21 cellular contexts compared by ENCODE assay signal in the genomic region with DNA sequence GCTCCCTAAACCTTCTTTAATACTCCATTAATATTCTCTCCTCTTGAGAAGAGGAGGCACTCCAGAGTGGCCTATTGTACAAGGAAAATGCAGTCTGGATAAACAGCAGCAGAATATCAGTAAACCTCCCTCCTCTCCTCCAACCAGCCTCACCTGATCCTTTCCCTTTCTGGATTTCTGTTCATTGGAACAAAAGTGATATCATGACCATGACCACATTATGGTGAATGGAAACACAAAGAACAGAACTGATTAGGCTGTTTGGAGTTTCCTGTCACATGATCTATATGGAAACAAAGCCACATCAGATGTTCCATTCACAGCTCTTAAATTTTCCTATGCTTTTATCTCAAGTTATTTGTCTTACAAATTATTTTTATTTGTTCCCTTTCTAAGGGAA. TPM values are rescaled to one million over a fixed set of nuclear protein-coding genes. Genes with fewer than 3 reads are reported as not detected.
DNase-seq lines count a peak whose midpoint lies in the region; ATAC-seq and TF ChIP-seq lines count a peak whose summit lies in the region.
"Had no signal": no experiment of that assay in that cellular context is flagged by ENCODE, and none has a peak within 500 bp of the region (broad histone marks: within the 10 kb centered on the region; RNA-seq: fewer than 3 reads in every experiment).

No MANE protein-coding gene starts in this region.

- peak overlapping the region; percentile 49 for H3K27ac Mint-ChIP-seq in activated T-cell treated with anti-CD3 and anti-CD28 coated beads, Interleukin-2, amount 50 U/mL, for 72 hours
- peak overlapping the region; percentile 73 for H3K27ac Mint-ChIP-seq in activated naive CD8-positive, alpha-beta T cell treated with anti-CD3 and anti-CD28 coated beads for 36 hours
- H3K27ac Mint-ChIP-seq in osteocyte (ENCODE audit: unreplicated experiment): no peak overlapping the region
- H3K27ac Mint-ChIP-seq: effector memory CD8-positive, alpha-beta T cell had no signal

- H3K4me1 Mint-ChIP-seq in activated T-cell treated with anti-CD3 and anti-CD28 coated beads, Interleukin-2, amount 50 U/mL, for 72 hours (ENCODE audit: low read depth): peaks cover 42% of the 10 kb centered on the region
- H3K4me1 Mint-ChIP-seq in activated naive CD8-positive, alpha-beta T cell treated with anti-CD3 and anti-CD28 coated beads for 36 hours: peaks cover 29% of the 10 kb centered on the region
- H3K4me1 Mint-ChIP-seq in osteocyte (ENCODE audit: unreplicated experiment): no peaks in the 10 kb centered on the region
- H3K4me1 Mint-ChIP-seq: neural crest cell had no signal

- H3K27me3 Mint-ChIP-seq in activated T-cell treated with anti-CD3 and anti-CD28 coated beads, Interleukin-2, amount 50 U/mL, for 72 hours (ENCODE audit: low read depth): peaks cover 6% of the 10 kb centered on the region
- H3K27me3 Mint-ChIP-seq in activated naive CD8-positive, alpha-beta T cell treated with anti-CD3 and anti-CD28 coated beads for 36 hours: peaks cover 19% of the 10 kb centered on the region
- H3K27me3 Mint-ChIP-seq in osteocyte (ENCODE audit: unreplicated experiment): peaks cover 52% of the 10 kb centered on the region

- peaks cover 0 to 2% of the 10 kb centered on the region in 2 donors for H3K9me3 Mint-ChIP-seq in activated T-cell treated with anti-CD3 and anti-CD28 coated beads, Interleukin-2, amount 50 U/mL, for 72 hours
- H3K9me3 Mint-ChIP-seq in activated naive CD8-positive, alpha-beta T cell treated with anti-CD3 and anti-CD28 coated beads for 36 hours: peaks cover 8% of the 10 kb centered on the region
- no peaks in the 10 kb centered on the region for H3K9me3 Mint-ChIP-seq in osteocyte (ENCODE audit: unreplicated experiment)
- H3K9me3 Mint-ChIP-seq: effector memory CD8-positive, alpha-beta T cell had no signal

- no peak for DNase-seq in activated T-cell treated with anti-CD3 and anti-CD28 coated beads, Interleukin-2, amount 50 U/mL, for 72 hours
- no peak for DNase-seq in activated T-cell treated with anti-CD3 and anti-CD28 coated beads for 4 hours
- DNase-seq in NCI-H146 treated with DMSO at 0.1 percent for 48 hours (lab: John Stamatoyannopoulos, UW; ENCODE audit: unreplicated experiment): peak; percentile 30
- DNase-seq in activated naive CD8-positive, alpha-beta T cell treated with anti-CD3 and anti-CD28 coated beads for 36 hours: no peak
- no peak for DNase-seq in stimulated activated naive CD8-positive, alpha-beta T cell treated with anti-CD3 and anti-CD28 coated beads, Interleukin-15, Interleukin-2, amounts not matched to agents 100 U/mL and 50 U/mL, for 24 hours
- DNase-seq in osteocyte (ENCODE audit: extremely low spot score, unreplicated experiment): no peak
- DNase-seq in SKM-1 (lab: John Stamatoyannopoulos, UW; ENCODE audit: unreplicated experiment): no peak
- DNase-seq: activated CD4-positive, alpha-beta T cell treated with anti-CD3 and anti-CD28 coated beads, Interleukin-2, amount 50 U/mL, for 1 hour; CD4-positive, alpha-beta memory T cell; effector memory CD8-positive, alpha-beta T cell; esophagus squamous epithelium; KBM-7; NCI-H2029; NCI-H510A treated with DMSO at 0.1 percent for 48 hours; stimulated activated naive CD4-positive, alpha-beta T cell; upper lobe of left lung had no signal

- no peak for TF ChIP-seq CTCF in osteocyte (IDR thresholded peaks at IDR 0.05)

- peak in 1 of 2 donors; percentile 25 for ATAC-seq in activated T-cell treated with anti-CD3 and anti-CD28 coated beads, Interleukin-2, amount 50 U/mL, for 72 hours (replicated peaks in 1 of 2)
- peak; percentile 32 for ATAC-seq in stimulated activated naive CD8-positive, alpha-beta T cell treated with anti-CD3 and anti-CD28 coated beads, Interleukin-15, Interleukin-2, amounts not matched to agents 100 U/mL and 50 U/mL, for 24 hours
- ATAC-seq in GM21529 (IDR thresholded peaks at IDR 0.05; ENCODE audit: unreplicated experiment): no peak
- ATAC-seq: effector memory CD8-positive, alpha-beta T cell; left lobe of liver had no signal

- no peaks in the 10 kb centered on the region for H3K36me3 Mint-ChIP-seq in activated T-cell treated with anti-CD3 and anti-CD28 coated beads, Interleukin-2, amount 50 U/mL, for 72 hours (ENCODE audit: insufficient read depth in 2 of 2)
- peaks cover 3% of the 10 kb centered on the region for H3K36me3 Mint-ChIP-seq in activated naive CD8-positive, alpha-beta T cell treated with anti-CD3 and anti-CD28 coated beads for 36 hours
- no peaks in the 10 kb centered on the region for H3K36me3 Mint-ChIP-seq in osteocyte (ENCODE audit: unreplicated experiment)
- H3K36me3 Mint-ChIP-seq: activated naive CD8-positive, alpha-beta T cell; CD4-positive, alpha-beta memory T cell had no signal

- H3K4me3 Mint-ChIP-seq in activated T-cell treated with anti-CD3 and anti-CD28 coated beads, Interleukin-2, amount 50 U/mL, for 72 hours: no peak overlapping the region
- H3K4me3 Mint-ChIP-seq in activated naive CD8-positive, alpha-beta T cell treated with anti-CD3 and anti-CD28 coated beads for 36 hours: no peak overlapping the region
- H3K4me3 Mint-ChIP-seq in osteocyte (ENCODE audit: unreplicated experiment): no peak overlapping the region
- H3K4me3 Mint-ChIP-seq: activated naive CD8-positive, alpha-beta T cell; CD4-positive, alpha-beta memory T cell; effector memory CD8-positive, alpha-beta T cell; neural crest cell had no signal

RNA-seq across cellular contexts. Expression of a gene that starts 14.6 kb away (rescaled TPM):
- under 1 TPM; 0.24 to 0.90 TPM for total RNA-seq in activated T-cell treated with anti-CD3 and anti-CD28 coated beads, Interleukin-2, amount 50 U/mL, for 72 hours
- not detected for total RNA-seq in activated naive CD8-positive, alpha-beta T cell treated with anti-CD3 and anti-CD28 coated beads for 36 hours
- total RNA-seq in osteocyte: not detected in 2 replicates
- total RNA-seq: CD4-positive, alpha-beta memory T cell; Daoy; neural crest cell had no signal
